Comparison of ENCODE assay signal across 24 cellular contexts in genomic region chr9:136616948-136617695, GRCh38. TPM values are rescaled to one million over a fixed set of nuclear protein-coding genes. Genes with fewer than 3 reads are reported as not detected.
DNase-seq lines count a peak whose midpoint lies in the region; FAIRE-seq and TF ChIP-seq lines count a peak whose summit lies in the region.
"Had no signal": no experiment of that assay in that cellular context is flagged by ENCODE, and none has a peak within 500 bp of the region (broad histone marks: within the 10 kb centered on the region; RNA-seq: fewer than 3 reads in every experiment).

No MANE protein-coding gene starts in this region.

- no peak overlapping the region for H3K14ac ChIP-seq in trophoblast cell (ENCODE audit: low read length)

- CTCF ChIA-PET in HEK293 (lab: Yijun Ruan, JAX) (interaction anchor here (1.4 to 2.3 kb wide), 3 partner anchors 129 to 133 kb away, joined by 5 to 6 read pairs (median 5); no protein-coding TSS in a partner anchor), RWPE1 (lab: Yijun Ruan, JAX) (interaction anchor here (0.6 to 1.1 kb wide), 4 partner anchors 54 to 132 kb away, joined by 3 to 4 read pairs (median 3); no protein-coding TSS in a partner anchor)

- H3K27ac ChIP-seq in HEK293 (ENCODE audit: extremely low read depth, low read depth, low read length) (no peak overlapping the region), RWPE1 (peak overlapping the region; percentile 100), kidney (ENCODE audit: low read depth in 2 of 2, low read length in 2 of 2) (no peak overlapping the region), trophoblast cell (ENCODE audit: low read depth, low read length) (no peak overlapping the region)
- H3K27ac ChIP-seq: KMS-11, parathyroid adenoma, right atrium auricular region, thyroid gland, VCaP had no signal

- H2BK12ac ChIP-seq in trophoblast cell (ENCODE audit: low read length), result no peak overlapping the region

- H2AK5ac ChIP-seq in trophoblast cell (ENCODE audit: low read length), result no peak overlapping the region

- no peak overlapping the region for H3K9ac ChIP-seq in kidney (ENCODE audit: low read length in 2 of 2)
- H3K9ac ChIP-seq in trophoblast cell (ENCODE audit: low read length), result no peak overlapping the region
- H3K9ac ChIP-seq: KMS-11, parathyroid adenoma had no signal

- DNase-seq in RWPE1 (ENCODE audit: low spot score) (no peak), kidney (peak; percentile 73), trophoblast cell (no peak), KBM-7 (no peak), MG63 (no peak)
- DNase-seq in activated CD4-positive, alpha-beta T cell treated with anti-CD3 and anti-CD28 coated beads, Interleukin-2, amount 50 U/mL, for 4 hours, result no peak
- DNase-seq: activated CD8-positive, alpha-beta memory T cell treated with anti-CD3 and anti-CD28 coated beads, Interleukin-2, amount 50 U/mL, for 48 hours; CD4-positive, CD25-positive, alpha-beta regulatory T cell; effector CD8-positive, alpha-beta T cell; erythroblast; mesendoderm; NCI-H1048; NCI-H187 treated with DMSO at 0.1 percent for 48 hours; NCI-H748 treated with DMSO at 0.1 percent for 48 hours; stimulated activated CD4-positive, alpha-beta T cell treated with anti-CD3 and anti-CD28 coated beads, Interleukin-4, amount 100 ng/mL, for 1 hour; stimulated activated naive CD4-positive, alpha-beta T cell treated with Interleukin-2 at 50 U/mL for 16 hours; thyroid gland had no signal

- H3K79me1 ChIP-seq in trophoblast cell (ENCODE audit: low read length), result peaks cover 11% of the 10 kb centered on the region

- H3K18ac ChIP-seq in trophoblast cell (ENCODE audit: low read length), result no peak overlapping the region

- H2BK5ac ChIP-seq in trophoblast cell (ENCODE audit: low read depth, low read length, poor library complexity), result no peak overlapping the region

- H3K9me3 ChIP-seq in HEK293 (ENCODE audit: control insufficient read depth, insufficient read depth, low read depth, low read length), result no peaks in the 10 kb centered on the region
- no peaks in the 10 kb centered on the region for H3K9me3 ChIP-seq in kidney (ENCODE audit: control insufficient read depth in 1 of 2, low read length in 2 of 2)
- peaks cover 1% of the 10 kb centered on the region for H3K9me3 ChIP-seq in trophoblast cell (ENCODE audit: insufficient read depth, low read depth, low read length)
- no peaks in the 10 kb centered on the region for H3K9me3 ChIP-seq in MG63
- H3K9me3 ChIP-seq: heart right ventricle, right atrium auricular region, thyroid gland had no signal

- no peak overlapping the region for H3K4me2 ChIP-seq in trophoblast cell (ENCODE audit: low read length)
- H3K4me2 ChIP-seq: KMS-11 had no signal

- H3K4me3 ChIP-seq in HEK293 (ENCODE audit: low read depth, low read length), result no peak overlapping the region
- H3K4me3 ChIP-seq in kidney (ENCODE audit: low read length in 2 of 2), result no peak overlapping the region
- no peak overlapping the region for H3K4me3 ChIP-seq in trophoblast cell (ENCODE audit: low read depth, low read length)
- no peak overlapping the region for H3K4me3 ChIP-seq in MG63
- H3K4me3 ChIP-seq: heart right ventricle, right atrium auricular region, thyroid gland had no signal

- FAIRE-seq in kidney (lab: Jason Lieb, UNC), result no peak
- FAIRE-seq: GM19239 had no signal

- H2AFZ ChIP-seq in trophoblast cell (ENCODE audit: insufficient read depth, low read length, poor library complexity), result no peak overlapping the region
- H2AFZ ChIP-seq: parathyroid adenoma had no signal

- H3K4me1 ChIP-seq in HEK293 (ENCODE audit: control insufficient read depth, insufficient read depth, low read length) (no peaks in the 10 kb centered on the region), kidney (ENCODE audit: control insufficient read depth in 1 of 2, insufficient read depth in 1 of 2, low read depth in 1 of 2, low read length in 2 of 2) (peaks cover 0 to 13% of the 10 kb centered on the region in 2 donors), trophoblast cell (ENCODE audit: control insufficient read depth in 1 of 2, insufficient read depth in 2 of 2, low read length in 2 of 2) (peaks cover 3 to 10% of the 10 kb centered on the region in 2 experiments)
- H3K4me1 ChIP-seq: parathyroid adenoma had no signal

- H3K23ac ChIP-seq in trophoblast cell (ENCODE audit: low read length), result no peak overlapping the region

- H2BK120ac ChIP-seq in trophoblast cell (ENCODE audit: insufficient read depth, low read length, poor library complexity), result peak overlapping the region; percentile 24

- intact Hi-C loops in kidney (cut with DNase I), result no loop called here

- H4K8ac ChIP-seq in trophoblast cell (ENCODE audit: low read depth, low read length), result no peak overlapping the region

- H3K36me3 ChIP-seq in HEK293 (ENCODE audit: control insufficient read depth in 2 of 2, insufficient read depth in 1 of 2, low read length in 2 of 2) (no peaks in the 10 kb centered on the region), kidney (ENCODE audit: control insufficient read depth in 1 of 2, insufficient read depth in 2 of 2, low read length in 2 of 2) (no peaks in the 10 kb centered on the region), trophoblast cell (ENCODE audit: control insufficient read depth in 1 of 2, insufficient read depth in 2 of 2, low read length in 2 of 2) (no peaks in the 10 kb centered on the region), MG63 (no peaks in the 10 kb centered on the region)
- H3K36me3 ChIP-seq: heart right ventricle, right atrium auricular region, thyroid gland had no signal

- no peak for TF ChIP-seq CTCF in HEK293 (tag by site-specific recombination; IDR thresholded peaks at IDR 0.05)
- no peak for TF ChIP-seq CTCF in RWPE1 (conservative IDR thresholded peaks at IDR 0.05; ENCODE audit: low read depth)
- no peak for TF ChIP-seq CTCF in kidney (IDR thresholded peaks at IDR 0.05; ENCODE audit: borderline replicate concordance, extremely low read depth, insufficient read depth)

- POLR2A ChIA-PET in HEK293 (lab: Yijun Ruan, JAX), result no interaction called here
- POLR2A ChIA-PET in RWPE1 (lab: Yijun Ruan, JAX; ENCODE audit: low non-redundant PET), result interaction anchor here (0.6 to 0.8 kb wide), 2 partner anchors 47 to 84 kb away, joined by 4 to 5 read pairs; no protein-coding TSS in a partner anchor

- WGBS in trophoblast cell (ENCODE audit: extremely low coverage, insufficient coverage, insufficient read length), result no CpG with 5 or more reads among the region's 22 CpGs

- H3K27me3 ChIP-seq in trophoblast cell (ENCODE audit: insufficient read depth, low read length) (no peaks in the 10 kb centered on the region), MG63 (no peaks in the 10 kb centered on the region)
- H3K27me3 ChIP-seq: heart right ventricle, right atrium auricular region, thyroid gland had no signal

- no peak overlapping the region for H3K4ac ChIP-seq in trophoblast cell (ENCODE audit: low read depth, low read length)

- no peak overlapping the region for H4K12ac ChIP-seq in trophoblast cell (ENCODE audit: low read depth, low read length)

- in situ Hi-C loops in KBM-7 (cut with MboI; ENCODE audit: low pct_unique_long_range_greater_than_20kb, low sequenced_read_pairs), result no loop called here

- H4K91ac ChIP-seq in trophoblast cell (ENCODE audit: low read depth, low read length), result peak overlapping the region; percentile 81

- peaks cover 2% of the 10 kb centered on the region for H3K79me2 ChIP-seq in trophoblast cell (ENCODE audit: control insufficient read depth, insufficient read depth, low read length, poor library complexity)
- H3K79me2 ChIP-seq: parathyroid adenoma had no signal

TF ChIP-seq in HEK293, 187 proteins besides CTCF, POLR2A, EP300 and RAD21:
- TF ChIP-seq ZBTB20 (tag by site-specific recombination; IDR thresholded peaks at IDR 0.05), result no peak
- TF ChIP-seq ZNF112 (tag by site-specific recombination; IDR thresholded peaks at IDR 0.05), result no peak
- TF ChIP-seq ZFHX2 (tag by site-specific recombination; conservative IDR thresholded peaks at IDR 0.05), result peak; percentile 40; the same call in 1 of the 2 replicates
- no peak for TF ChIP-seq BCL11A (tag by site-specific recombination; IDR thresholded peaks at IDR 0.05; ENCODE audit: low read depth)
- 0 out of 2 replicates have a peak, but pooled peaks have one; percentile 50 for TF ChIP-seq ZFP69B (tag by site-specific recombination; IDR thresholded peaks at IDR 0.05)
- no peak for TF ChIP-seq ZNF830 (tag by site-specific recombination; IDR thresholded peaks at IDR 0.05; ENCODE audit: low read depth)
- TF ChIP-seq ZNF623 (tag by site-specific recombination; IDR thresholded peaks at IDR 0.05), result no peak
- peak; percentile 18; the same call in 1 of the 2 replicates for TF ChIP-seq GLIS2 (tag by site-specific recombination; IDR thresholded peaks at IDR 0.05)
- TF ChIP-seq ZNF692 (tag by site-specific recombination; IDR thresholded peaks at IDR 0.05), result 0 out of 2 replicates have a peak, but pooled peaks have one; percentile 14
- TF ChIP-seq ZNF791 (tag by site-specific recombination; IDR thresholded peaks at IDR 0.05), result no peak
TF ChIP-seq in HEK293: peak in this region for 4.

RNA-seq across cellular contexts. Expression of gene EGFL7, which starts 45.6 kb away (rescaled TPM):
- 140 TPM for total RNA-seq in kidney
- polyA plus RNA-seq in kidney (ENCODE audit: insufficient read depth, low read depth, low replicate concordance), result 137 TPM
- polyA plus RNA-seq in trophoblast cell (2013), result 29.6 and 29.9 TPM in 2 replicates
- total RNA-seq in MG63 (2014; rRNA removed; shearing (Covaris generic); ENCODE audit: low replicate concordance), result 24.5 and 25.9 TPM in 2 replicates
- polyA plus RNA-seq: CD4-positive, CD25-positive, alpha-beta regulatory T cell had no signal
